8 cellular contexts compared by ENCODE assay signal in the genomic region with DNA sequence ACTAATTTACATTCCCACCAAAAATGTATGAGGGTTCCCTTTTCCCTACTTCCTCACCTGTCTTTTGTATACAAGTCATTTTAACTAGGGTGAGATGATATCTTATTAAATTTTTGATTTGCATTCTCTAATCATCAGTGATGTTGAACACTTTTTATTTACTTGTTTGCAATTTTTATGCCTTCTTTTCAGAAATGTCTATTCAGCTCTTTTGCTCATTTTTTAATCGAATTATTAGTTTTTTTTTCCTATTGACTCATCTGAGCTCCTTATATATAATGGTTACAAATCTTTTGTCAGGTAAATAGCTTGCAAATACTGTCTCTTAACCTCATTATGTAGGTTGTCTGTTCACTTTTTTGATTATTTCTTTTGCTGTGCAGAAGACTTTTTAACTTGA.
"Had no signal": no experiment of that assay in that cellular context is flagged by ENCODE, and none has a peak within 500 bp of the region (broad histone marks: within the 10 kb centered on the region; RNA-seq: fewer than 3 reads in every experiment).

No MANE protein-coding gene starts in this region.

- H3K4me3 ChIP-seq: GM12878 had no signal

- ATAC-seq: GM12878 had no signal

- FAIRE-seq: G401.6, GM12878, GM12891, GM12892, GM18507, GM19239 had no signal

- DNase-seq: GDM1, GF-D8 had no signal
